Comparison of ENCODE assay signal across 20 cellular contexts in genomic region chr17:1223662-1224061, GRCh38. TPM values are rescaled to one million over a fixed set of nuclear protein-coding genes. Genes with fewer than 3 reads are reported as not detected.
DNase-seq lines count a peak whose midpoint lies in the region; ATAC-seq, FAIRE-seq and TF ChIP-seq lines count a peak whose summit lies in the region.
"Had no signal": no experiment of that assay in that cellular context is flagged by ENCODE, and none has a peak within 500 bp of the region (broad histone marks: within the 10 kb centered on the region; RNA-seq: fewer than 3 reads in every experiment).

No MANE protein-coding gene starts in this region.

- H3K9me1 ChIP-seq in K562 (ENCODE audit: control insufficient read depth, insufficient read depth, low read length) = no peaks in the 10 kb centered on the region

- in situ Hi-C loops in K562 (cut with MboI) = no loop called here

- H3K27ac ChIP-seq in K562 (ENCODE audit: extremely low read depth, low read depth, low read length) = no peak overlapping the region
- H3K27ac ChIP-seq in lower lobe of right lung = no peak overlapping the region
- H3K27ac ChIP-seq in tibial artery = no peak overlapping the region
- H3K27ac ChIP-seq in stomach = no peak overlapping the region
- H3K27ac ChIP-seq: 22Rv1, A549 had no signal

- H3K79me2 ChIP-seq in K562 (ENCODE audit: control insufficient read depth, insufficient read depth, low read length) = no peaks in the 10 kb centered on the region

- CTCF ChIA-PET in K562 (lab: Yijun Ruan, JAX; ENCODE audit: low intra/inter-chr PET ratio) = no interaction called here

- no peaks in the 10 kb centered on the region for H4K20me1 ChIP-seq in K562 (replicated peaks; ENCODE audit: control insufficient read depth, insufficient read depth, low read length)

- TF ChIP-seq RAD21 in K562 (CRISPR knock-in tag; conservative IDR thresholded peaks at IDR 0.05 in 1 of 2, IDR thresholded peaks at IDR 0.05 in 1 of 2) = no peak

- ATAC-seq in K562 (no peak), lower lobe of right lung (no peak)
- no peak for ATAC-seq in naive thymus-derived CD8-positive, alpha-beta T cell
- ATAC-seq: A549, HCT116 had no signal

- no peak overlapping the region for H3K4me2 ChIP-seq in K562 (ENCODE audit: insufficient read depth, low read length)
- H3K4me2 ChIP-seq: A549 had no signal

- H3K36me3 ChIP-seq in K562 (ENCODE audit: control insufficient read depth, insufficient read depth, low read length) (no peaks in the 10 kb centered on the region), lower lobe of right lung (no peaks in the 10 kb centered on the region), tibial artery (no peaks in the 10 kb centered on the region), stomach (no peaks in the 10 kb centered on the region)

- BruUV-seq in K562 (replicated peaks; lab: Mats Ljungman, UMichigan) = no TSS peak

- H3K27ac Mint-ChIP-seq in naive thymus-derived CD8-positive, alpha-beta T cell = no peak overlapping the region

- H3K27me3 Mint-ChIP-seq in naive thymus-derived CD8-positive, alpha-beta T cell = peaks cover 8 to 28% (median 15%) of the 10 kb centered on the region in 5 donors

- 7% methylated on average over 10 of the region's 14 CpGs for WGBS in K562 (ENCODE audit: insufficient coverage, low coverage, missing lambda C conversion rate)
- 75 to 86% (median 79%) methylated on average over 14 of the region's 14 CpGs for whole genome bisulfite sequencing in stomach, 5 donors

- no peaks in the 10 kb centered on the region for H3K9me3 Mint-ChIP-seq in naive thymus-derived CD8-positive, alpha-beta T cell
- H3K9me3 Mint-ChIP-seq: CD4-positive, alpha-beta memory T cell had no signal

- TF ChIP-seq CTCF in K562 (IDR thresholded peaks at IDR 0.05 in 2 of 3, conservative IDR thresholded peaks at IDR 0.05 in 1 of 3; ENCODE audit: insufficient read depth in 2 of 3, low read depth in 1 of 3, low read length in 3 of 3) = no peak
- no peak for TF ChIP-seq CTCF in lower lobe of right lung (IDR thresholded peaks at IDR 0.05)
- TF ChIP-seq CTCF in tibial artery (IDR thresholded peaks at IDR 0.05) = no peak
- TF ChIP-seq CTCF in stomach (IDR thresholded peaks at IDR 0.05) = no peak

- H3K4me3 Mint-ChIP-seq in naive thymus-derived CD8-positive, alpha-beta T cell = no peak overlapping the region
- H3K4me3 Mint-ChIP-seq: CD14-positive monocyte; CD4-positive, alpha-beta memory T cell had no signal

- peaks cover 8 to 37% of the 10 kb centered on the region in 2 experiments; a peak in 4 of 5 replicates for H3K27me3 ChIP-seq in K562 (ENCODE audit: control insufficient read depth in 2 of 2, insufficient read depth in 2 of 2, low read length in 2 of 2)
- H3K27me3 ChIP-seq in lower lobe of right lung (ENCODE audit: low read depth) = peaks cover 13% of the 10 kb centered on the region
- H3K27me3 ChIP-seq in tibial artery = peaks cover 0 to 34% of the 10 kb centered on the region in 2 donors
- H3K27me3 ChIP-seq in stomach = peaks cover 0 to 20% (median 2%) of the 10 kb centered on the region in 3 donors

- H3K4me1 ChIP-seq in K562 (replicated peaks in 1 of 2; ENCODE audit: control insufficient read depth in 2 of 2, insufficient read depth in 2 of 2, low read length in 2 of 2) (peaks cover 0 to 6% of the 10 kb centered on the region in 2 experiments; a peak in 2 of 5 replicates), lower lobe of right lung (peaks cover 8% of the 10 kb centered on the region), tibial artery (peaks cover 0 to 6% (median 4%) of the 10 kb centered on the region in 4 donors), stomach (peaks cover 8 to 19% (median 12%) of the 10 kb centered on the region in 4 donors)

- no peak for TF ChIP-seq POLR2A in K562 (conservative IDR thresholded peaks at IDR 0.05)
- TF ChIP-seq POLR2A in stomach (IDR thresholded peaks at IDR 0.05) = no peak

- no peak overlapping the region for H3K9ac ChIP-seq in K562 (ENCODE audit: insufficient read depth in 1 of 2, low read depth in 2 of 2, low read length in 2 of 2)

- peak; percentile 56 for FAIRE-seq in K562 (lab: Jason Lieb, UNC)
- FAIRE-seq: A549 had no signal

- intact Hi-C loops in K562 (cut with micrococcal nuclease) (no loop called here), lower lobe of right lung (cut with DNase I) (no loop called here), tibial artery (cut with DNase I; ENCODE audit: low total_unique reads) (no loop called here), stomach (cut with DNase I; ENCODE audit: low total_unique reads) (no loop called here)

- TF ChIP-seq EP300 in K562 (IDR thresholded peaks at IDR 0.05; ENCODE audit: low read length) (no peak), stomach (IDR thresholded peaks at IDR 0.05) (no peak)

- peaks cover 4 to 15% (median 9%) of the 10 kb centered on the region in 4 donors for H3K4me1 Mint-ChIP-seq in naive thymus-derived CD8-positive, alpha-beta T cell

- H3K9me3 ChIP-seq in K562 (replicated peaks; ENCODE audit: control insufficient read depth, insufficient read depth, low read depth, low read length) (no peaks in the 10 kb centered on the region), lower lobe of right lung (no peaks in the 10 kb centered on the region), tibial artery (no peaks in the 10 kb centered on the region), stomach (no peaks in the 10 kb centered on the region)
- H3K9me3 ChIP-seq: A549 had no signal

- H3K36me3 Mint-ChIP-seq in naive thymus-derived CD8-positive, alpha-beta T cell = peaks cover 0 to 3% (median 2%) of the 10 kb centered on the region in 3 donors
- H3K36me3 Mint-ChIP-seq: CD4-positive, alpha-beta memory T cell had no signal

- H2AFZ ChIP-seq in K562 (ENCODE audit: low read depth, low read length) = no peak overlapping the region

- H3K4me3 ChIP-seq in K562 (no peak overlapping the region), lower lobe of right lung (no peak overlapping the region), tibial artery (no peak overlapping the region), stomach (no peak overlapping the region)
- H3K4me3 ChIP-seq: A549 had no signal

- peak; percentile 31 for DNase-seq in activated effector memory CD4-positive, alpha-beta T cell treated with anti-CD3 and anti-CD28 coated beads, Interleukin-2, amount 50 U/mL, for 16 hours
- DNase-seq in activated effector memory CD4-positive, alpha-beta T cell treated with Interleukin-2 at 50 U/mL for 16 hours = no peak
- no peak for DNase-seq in K562 (ENCODE audit: extremely low read depth in 1 of 4, low spot score in 3 of 4)
- peak; percentile 14 for DNase-seq in lower lobe of right lung
- no peak for DNase-seq in tibial artery
- no peak for DNase-seq in stomach
- no peak for DNase-seq in naive thymus-derived CD8-positive, alpha-beta T cell
- DNase-seq: AML-193; Calu3; CD4-positive, alpha-beta memory T cell; DMS79 treated with DMSO at 0.1 percent for 48 hours; GF-D8; GOT3; H7 had no signal

- POLR2A ChIA-PET in K562 (lab: Yijun Ruan, JAX) = no interaction called here
- POLR2A ChIA-PET in naive thymus-derived CD8-positive, alpha-beta T cell (lab: Charles Lee) = no interaction called here

RNA-seq across cellular contexts. Expression of gene ABR, which starts 43.9 kb away (rescaled TPM):
- total RNA-seq in K562 (2011; cell fraction: chromatin; rRNA removed; ENCODE audit: low replicate concordance) = 2.1 and 13.3 TPM in 2 replicates
- 1.7 and 2.3 TPM in 2 replicates for total RNA-seq in K562 (2011; cell fraction: nucleolus; rRNA removed)
- 1.9 and 3.4 TPM in 2 replicates for total RNA-seq in K562 (2011; cell fraction: nucleoplasm; rRNA removed)
- total RNA-seq in K562 (2014; rRNA removed) (0.24 and 0.32 TPM in 2 replicates), K562 (2014; rRNA removed; fragmentation: Illumina TruSeq; extraction: Trizol) (0.69 and 0.77 TPM in 2 replicates), K562 (2015; rRNA removed; fragmentation: Illumina TruSeq; extraction: Trizol) (0.19 and 0.29 TPM in 2 replicates), K562 (2021) (1.6 and 1.8 TPM in 2 replicates), lower lobe of right lung (212 TPM), stomach (1,000 to 10,000 TPM in 1 of 5 donors, 100 to 1,000 TPM in 2, 10 to 100 TPM in 2; 65.5 to 1,523 (median 142) TPM)
- polyA plus RNA-seq in K562 (2011; rRNA removed) (0.68 and 0.69 TPM in 2 replicates), K562 (2014; fragmentation: Illumina TruSeq; extraction: Trizol) (0.43 and 0.71 TPM in 2 replicates), K562 (2014; fragmentation: Nextera tagmentation; extraction: Ambion mirVana) (under 1 TPM in 1 of 2 experiments, not detected in 1; 0.11 TPM), K562 (2014; rRNA removed) (0.07 and 0.74 TPM in 2 replicates), stomach (10 to 100 TPM; 28.3 to 41.2 (median 40.0) TPM)
- 1.7 TPM in 2 replicates for polyA plus RNA-seq in K562 (2011; cell fraction: cytosol; rRNA removed)
- 2.2 and 2.4 TPM in 2 replicates for polyA plus RNA-seq in K562 (2011; cell fraction: nucleus; rRNA removed)
- 0.77 and 2.6 TPM in 2 replicates for polyA plus RNA-seq in K562 (2012)
- 0.66 and 1.0 TPM in 2 replicates for polyA minus RNA-seq in K562 (2011; rRNA and poly(A)+ RNA removed)
- polyA minus RNA-seq in K562 (2011; cell fraction: cytosol; rRNA and poly(A)+ RNA removed) = 1.5 and 5.5 TPM in 2 replicates
- polyA minus RNA-seq in K562 (2011; cell fraction: nucleus; rRNA and poly(A)+ RNA removed) = 1.2 and 3.4 TPM in 2 replicates
- total RNA-seq in naive thymus-derived CD8-positive, alpha-beta T cell = 100 to 1,000 TPM; 118 to 120 TPM
- polyA plus RNA-seq in naive thymus-derived CD8-positive, alpha-beta T cell = 10 to 100 TPM in 1 of 3 donors, 1 to 10 TPM in 2; 8.6 to 13.0 (median 8.7) TPM

RNA-seq across cellular contexts. Expression of gene BHLHA9, which starts 46.6 kb away (rescaled TPM):
- total RNA-seq in K562 (2011; cell fraction: chromatin; rRNA removed; ENCODE audit: low replicate concordance) = not detected in 2 replicates
- total RNA-seq in K562 (2011; cell fraction: nucleolus; rRNA removed) = not detected in 2 replicates
- total RNA-seq in K562 (2011; cell fraction: nucleoplasm; rRNA removed) = not detected in 2 replicates
- total RNA-seq in K562 (2014; rRNA removed) = not detected in 2 replicates
- not detected in 2 replicates for total RNA-seq in K562 (2014; rRNA removed; fragmentation: Illumina TruSeq; extraction: Trizol)
- total RNA-seq in K562 (2015; rRNA removed; fragmentation: Illumina TruSeq; extraction: Trizol) = not detected in 2 replicates
- total RNA-seq in K562 (2021) = not detected in 2 replicates
- not detected in 2 replicates for polyA plus RNA-seq in K562 (2011; rRNA removed)
- polyA plus RNA-seq in K562 (2011; cell fraction: cytosol; rRNA removed) = not detected in 2 replicates
- not detected in 2 replicates for polyA plus RNA-seq in K562 (2011; cell fraction: nucleus; rRNA removed)
- polyA plus RNA-seq in K562 (2012) = not detected in 2 replicates
- not detected in 2 replicates for polyA plus RNA-seq in K562 (2014; fragmentation: Illumina TruSeq; extraction: Trizol)
- not detected for polyA plus RNA-seq in K562 (2014; fragmentation: Nextera tagmentation; extraction: Ambion mirVana)
- polyA plus RNA-seq in K562 (2014; rRNA removed) = not detected in 2 replicates
- not detected in 2 replicates for polyA minus RNA-seq in K562 (2011; rRNA and poly(A)+ RNA removed)
- polyA minus RNA-seq in K562 (2011; cell fraction: cytosol; rRNA and poly(A)+ RNA removed) = not detected in 2 replicates
- polyA minus RNA-seq in K562 (2011; cell fraction: nucleus; rRNA and poly(A)+ RNA removed) = not detected in 2 replicates
- total RNA-seq in lower lobe of right lung = not detected
- total RNA-seq in stomach = not detected
- not detected for polyA plus RNA-seq in stomach
- not detected for total RNA-seq in naive thymus-derived CD8-positive, alpha-beta T cell
- not detected for polyA plus RNA-seq in naive thymus-derived CD8-positive, alpha-beta T cell
- total RNA-seq: Calu3; CD4-positive, alpha-beta memory T cell; H7; HT1080 had no signal
- polyA plus RNA-seq: A549; BJ; CD14-positive monocyte; CD4-positive, alpha-beta memory T cell had no signal

RNA-seq across cellular contexts. Expression of gene TRARG1, which starts 55.8 kb away (rescaled TPM):
- total RNA-seq in K562 (2011; cell fraction: chromatin; rRNA removed; ENCODE audit: low replicate concordance) = 0.07 TPM in 1 of 2 replicates, not detected in the other
- 0.17 TPM in 1 of 2 replicates, not detected in the other for total RNA-seq in K562 (2011; cell fraction: nucleolus; rRNA removed)
- not detected in 2 replicates for total RNA-seq in K562 (2011; cell fraction: nucleoplasm; rRNA removed)
- total RNA-seq in K562 (2014; rRNA removed) = not detected in 2 replicates
- total RNA-seq in K562 (2014; rRNA removed; fragmentation: Illumina TruSeq; extraction: Trizol) = not detected in 2 replicates
- not detected in 2 replicates for total RNA-seq in K562 (2015; rRNA removed; fragmentation: Illumina TruSeq; extraction: Trizol)
- not detected in 2 replicates for total RNA-seq in K562 (2021)
- 0.01 and 0.06 TPM in 2 replicates for polyA plus RNA-seq in K562 (2011; rRNA removed)
- 0.25 TPM in 1 of 2 replicates, not detected in the other for polyA plus RNA-seq in K562 (2011; cell fraction: cytosol; rRNA removed)
- polyA plus RNA-seq in K562 (2011; cell fraction: nucleus; rRNA removed) = 0.11 TPM in 1 of 2 replicates, not detected in the other
- 0.01 TPM in 1 of 2 replicates, not detected in the other for polyA plus RNA-seq in K562 (2012)
- not detected in 2 replicates for polyA plus RNA-seq in K562 (2014; fragmentation: Illumina TruSeq; extraction: Trizol)
- not detected for polyA plus RNA-seq in K562 (2014; fragmentation: Nextera tagmentation; extraction: Ambion mirVana)
- polyA plus RNA-seq in K562 (2014; rRNA removed) = not detected in 2 replicates
- 0.07 TPM in 1 of 2 replicates, not detected in the other for polyA minus RNA-seq in K562 (2011; rRNA and poly(A)+ RNA removed)
- polyA minus RNA-seq in K562 (2011; cell fraction: cytosol; rRNA and poly(A)+ RNA removed) = 0.29 TPM in 1 of 2 replicates, not detected in the other
- polyA minus RNA-seq in K562 (2011; cell fraction: nucleus; rRNA and poly(A)+ RNA removed) = not detected in 2 replicates
- total RNA-seq in lower lobe of right lung = not detected
- total RNA-seq in stomach = under 1 TPM in 1 of 5 donors, not detected in 4; 0.18 TPM
- polyA plus RNA-seq in stomach = under 1 TPM; 0.03 to 0.76 (median 0.25) TPM
- total RNA-seq in naive thymus-derived CD8-positive, alpha-beta T cell = not detected
- under 1 TPM in 1 of 3 donors, not detected in 2; 0.14 TPM for polyA plus RNA-seq in naive thymus-derived CD8-positive, alpha-beta T cell
- total RNA-seq: Calu3; CD4-positive, alpha-beta memory T cell; H7; HT1080 had no signal
- polyA plus RNA-seq: A549; BJ; CD14-positive monocyte; CD4-positive, alpha-beta memory T cell had no signal

Comparison
In these comparisons a context has a peak if more than half of its experiments do, and no peak if none do; other contexts are left out.
1. DNase-seq: peak in activated effector memory CD4-positive, alpha-beta T cell treated with anti-CD3 and anti-CD28 coated beads, Interleukin-2, amount 50 U/mL, for 16 hours (single experiment) and lower lobe of right lung (single experiment); none in activated effector memory CD4-positive, alpha-beta T cell treated with Interleukin-2 at 50 U/mL for 16 hours (single experiment), K562 (0 of 4), tibial artery (0 of 2), stomach (single experiment) and naive thymus-derived CD8-positive, alpha-beta T cell (0 of 10).
2. RNA of gene ABR, which starts 43.9 kb away (total RNA-seq): 212 TPM in lower lobe of right lung (single experiment), 65.5 to 1,523 TPM in stomach and 118 to 120 TPM in naive thymus-derived CD8-positive, alpha-beta T cell; 0.19 to 13.3 TPM in K562; every median in the first group is over 4 times any median in the second.